ENCODE assay signal across 16 cellular contexts in genomic region chr3:65560901-65561300, GRCh38.
DNase-seq lines count a peak whose midpoint lies in the region; ATAC-seq, FAIRE-seq and TF ChIP-seq lines count a peak whose summit lies in the region.
"Had no signal": no experiment of that assay in that cellular context is flagged by ENCODE, and none has a peak within 500 bp of the region (broad histone marks: within the 10 kb centered on the region; RNA-seq: fewer than 3 reads in every experiment).

No MANE protein-coding gene starts in this region.

- H3K27ac Mint-ChIP-seq in HFFc6 = peak overlapping the region; percentile 65
- H3K27ac Mint-ChIP-seq in nephron progenitor cell = peak overlapping the region; percentile 6
- H3K27ac Mint-ChIP-seq: CD4-positive, alpha-beta memory T cell; IgD-negative memory B cell had no signal

- CTCF ChIA-PET in A673 (lab: Charles Lee) = no interaction called here

- no peaks in the 10 kb centered on the region for H3K9me3 ChIP-seq in A673 (ENCODE audit: low read depth, low read length, poor library complexity, severe bottlenecking)
- H3K9me3 ChIP-seq: Caco-2 had no signal

- H3K4me1 Mint-ChIP-seq in HFFc6 (ENCODE audit: low read depth) (peaks cover 30% of the 10 kb centered on the region), nephron progenitor cell (peaks cover 47% of the 10 kb centered on the region)
- H3K4me1 Mint-ChIP-seq: CD4-positive, alpha-beta memory T cell; IgD-negative memory B cell had no signal

- H3K27ac ChIP-seq in A673 (ENCODE audit: low read depth, low read length, poor library complexity, severe bottlenecking) = peak overlapping the region; percentile 62
- H3K27ac ChIP-seq: C4-2B, GM23248 had no signal

- H3K4me3 ChIP-seq in A673 (ENCODE audit: low read depth, low read length, poor library complexity, severe bottlenecking) = no peak overlapping the region
- H3K4me3 ChIP-seq: GM23248 had no signal

- H3K27me3 ChIP-seq in A673 (replicated peaks; ENCODE audit: insufficient read depth, low read depth, low read length, poor library complexity) = no peaks in the 10 kb centered on the region

- no TSS peak for BruUV-seq in A673 (replicated peaks; lab: Mats Ljungman, UMichigan)

- H3K4me1 ChIP-seq in A673 (ENCODE audit: insufficient read depth, low read length, poor library complexity, severe bottlenecking) = peaks cover 16% of the 10 kb centered on the region
- H3K4me1 ChIP-seq: Caco-2 had no signal

- no peaks in the 10 kb centered on the region for H3K9me3 Mint-ChIP-seq in HFFc6
- no peaks in the 10 kb centered on the region for H3K9me3 Mint-ChIP-seq in nephron progenitor cell

- DNase-seq in A673 (ENCODE audit: low spot score) = no peak
- no peak for DNase-seq in HFFc6
- DNase-seq in nephron progenitor cell = no peak
- DNase-seq in activated effector memory CD4-positive, alpha-beta T cell treated with Interleukin-2 at 50 U/mL for 16 hours = no peak
- no peak for DNase-seq in medulla oblongata (ENCODE audit: extremely low spot score)
- DNase-seq: 8988T; ACHN; Caco-2; CD4-positive, alpha-beta memory T cell; GF-D8; H7 had no signal

- no peaks in the 10 kb centered on the region for H3K27me3 Mint-ChIP-seq in HFFc6 (ENCODE audit: insufficient read depth)
- H3K27me3 Mint-ChIP-seq in nephron progenitor cell (ENCODE audit: low read depth, poor library complexity) = no peaks in the 10 kb centered on the region
- H3K27me3 Mint-ChIP-seq: CD4-positive, alpha-beta memory T cell; IgD-negative memory B cell had no signal

- no peaks in the 10 kb centered on the region for H3K36me3 Mint-ChIP-seq in HFFc6 (ENCODE audit: low read depth)
- H3K36me3 Mint-ChIP-seq in nephron progenitor cell (ENCODE audit: low read depth) = no peaks in the 10 kb centered on the region
- H3K36me3 Mint-ChIP-seq: CD4-positive, alpha-beta memory T cell; IgD-negative memory B cell had no signal

- POLR2A ChIA-PET in A673 (lab: Charles Lee; ENCODE audit: low non-redundant PET) = no interaction called here

- no peak for TF ChIP-seq CTCF in A673 (conservative IDR thresholded peaks at IDR 0.05; ENCODE audit: low read depth, low read length)
- TF ChIP-seq CTCF in HFFc6 (IDR thresholded peaks at IDR 0.05) = no peak
- TF ChIP-seq CTCF in nephron progenitor cell (IDR thresholded peaks at IDR 0.05) = no peak

- peak; percentile 79 for FAIRE-seq in islet of Langerhans (lab: Jason Lieb, UNC)

- intact Hi-C loops in A673 (cut with micrococcal nuclease; ENCODE audit: unreplicated experiment) = no loop called here

- ATAC-seq in GM21717 (IDR thresholded peaks at IDR 0.05; ENCODE audit: unreplicated experiment) = no peak

- no peak overlapping the region; the same call in 1 of the 2 replicates for H3K4me3 Mint-ChIP-seq in HFFc6
- H3K4me3 Mint-ChIP-seq in nephron progenitor cell = no peak overlapping the region
- H3K4me3 Mint-ChIP-seq: CD4-positive, alpha-beta memory T cell; IgD-negative memory B cell had no signal

- H3K36me3 ChIP-seq in A673 (ENCODE audit: insufficient read depth, low read length, poor library complexity, severe bottlenecking) = no peaks in the 10 kb centered on the region
